1 cellular context compared by ENCODE assay signal in the genomic region with DNA sequence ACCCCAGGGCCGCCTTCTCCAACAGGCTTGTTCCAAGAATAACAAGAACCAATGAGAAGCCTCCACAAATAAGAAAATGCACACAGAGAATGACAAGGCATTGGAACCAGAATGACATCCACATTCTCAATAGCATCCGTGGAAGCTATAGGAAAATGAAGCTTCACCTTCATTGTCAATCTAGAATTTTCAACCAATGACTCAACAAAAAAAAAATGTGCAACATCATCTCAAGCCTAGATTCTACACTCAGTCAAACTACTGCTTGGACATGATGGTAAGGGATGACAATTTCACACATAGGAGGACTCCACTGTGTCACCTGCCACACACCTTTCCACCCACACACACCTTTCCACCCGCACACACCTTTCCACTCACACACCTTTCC.
TF ChIP-seq lines count a peak whose summit lies in the region.

No MANE protein-coding gene starts in this region.

TF ChIP-seq in H1, 55 proteins besides CTCF, POLR2A, EP300 and RAD21:
- TF ChIP-seq RXRA (IDR thresholded peaks at IDR 0.05; ENCODE audit: insufficient read depth, low read depth, low read length) (no peak), BACH1 (IDR thresholded peaks at IDR 0.05; ENCODE audit: low read length) (peak; percentile 90)
